Comparison of ENCODE assay signal across 1 cellular context in genomic region chr6:152979116-152979515, GRCh38.
TF ChIP-seq lines count a peak whose summit lies in the region.

No MANE protein-coding gene starts in this region.

TF ChIP-seq in K562, 482 proteins besides CTCF, POLR2A, EP300 and RAD21:
- TF ChIP-seq POLR2AphosphoS5 (IDR thresholded peaks at IDR 0.05; ENCODE audit: control insufficient read depth, insufficient read depth, low read depth, low read length) (0 out of 2 replicates have a peak, but pooled peaks have one; percentile 24), MAFF (IDR thresholded peaks at IDR 0.05; ENCODE audit: low read length) (no peak), TSC22D4 (tag; IDR thresholded peaks at IDR 0.05) (no peak), BCLAF1 (IDR thresholded peaks at IDR 0.05; ENCODE audit: borderline replicate concordance in 1 of 2, control insufficient read depth in 1 of 2, low read depth in 2 of 2, low read length in 1 of 2) (peak in 1 of 2 experiments; percentile 69; a peak in 1 of 4 replicates)
- TF ChIP-seq, protein P1, sequence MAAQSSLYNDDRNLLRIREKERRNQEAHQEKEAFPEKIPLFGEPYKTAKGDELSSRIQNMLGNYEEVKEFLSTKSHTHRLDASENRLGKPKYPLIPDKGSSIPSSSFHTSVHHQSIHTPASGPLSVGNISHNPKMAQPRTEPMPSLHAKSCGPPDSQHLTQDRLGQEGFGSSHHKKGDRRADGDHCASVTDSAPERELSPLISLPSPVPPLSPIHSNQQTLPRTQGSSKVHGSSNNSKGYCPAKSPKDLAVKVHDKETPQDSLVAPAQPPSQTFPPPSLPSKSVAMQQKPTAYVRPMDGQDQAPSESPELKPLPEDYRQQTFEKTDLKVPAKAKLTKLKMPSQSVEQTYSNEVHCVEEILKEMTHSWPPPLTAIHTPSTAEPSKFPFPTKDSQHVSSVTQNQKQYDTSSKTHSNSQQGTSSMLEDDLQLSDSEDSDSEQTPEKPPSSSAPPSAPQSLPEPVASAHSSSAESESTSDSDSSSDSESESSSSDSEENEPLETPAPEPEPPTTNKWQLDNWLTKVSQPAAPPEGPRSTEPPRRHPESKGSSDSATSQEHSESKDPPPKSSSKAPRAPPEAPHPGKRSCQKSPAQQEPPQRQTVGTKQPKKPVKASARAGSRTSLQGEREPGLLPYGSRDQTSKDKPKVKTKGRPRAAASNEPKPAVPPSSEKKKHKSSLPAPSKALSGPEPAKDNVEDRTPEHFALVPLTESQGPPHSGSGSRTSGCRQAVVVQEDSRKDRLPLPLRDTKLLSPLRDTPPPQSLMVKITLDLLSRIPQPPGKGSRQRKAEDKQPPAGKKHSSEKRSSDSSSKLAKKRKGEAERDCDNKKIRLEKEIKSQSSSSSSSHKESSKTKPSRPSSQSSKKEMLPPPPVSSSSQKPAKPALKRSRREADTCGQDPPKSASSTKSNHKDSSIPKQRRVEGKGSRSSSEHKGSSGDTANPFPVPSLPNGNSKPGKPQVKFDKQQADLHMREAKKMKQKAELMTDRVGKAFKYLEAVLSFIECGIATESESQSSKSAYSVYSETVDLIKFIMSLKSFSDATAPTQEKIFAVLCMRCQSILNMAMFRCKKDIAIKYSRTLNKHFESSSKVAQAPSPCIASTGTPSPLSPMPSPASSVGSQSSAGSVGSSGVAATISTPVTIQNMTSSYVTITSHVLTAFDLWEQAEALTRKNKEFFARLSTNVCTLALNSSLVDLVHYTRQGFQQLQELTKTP (IDR thresholded peaks at IDR 0.05; ENCODE audit: low read depth in 1 of 2, partially characterized antibody in 2 of 2) = no peak
